In the genomic region with DNA sequence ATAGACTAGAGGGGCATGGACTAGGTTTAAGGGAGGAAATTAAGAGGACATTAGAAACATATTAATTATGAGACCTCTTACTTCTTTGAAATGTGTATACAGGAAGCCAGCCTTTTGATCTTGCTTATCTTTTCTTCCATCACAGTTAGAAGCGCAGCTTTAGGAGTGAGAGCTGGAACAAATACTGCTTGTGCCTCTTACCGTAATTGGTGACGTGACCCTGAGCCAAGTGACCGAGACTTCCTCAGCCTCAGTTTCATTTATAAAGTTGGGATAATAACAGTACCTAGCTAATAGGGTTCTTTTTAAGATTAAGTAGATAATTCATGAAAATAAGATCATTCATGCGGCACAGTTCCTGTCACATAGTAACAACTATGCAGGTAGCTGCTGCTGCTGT, we compare ENCODE assay signal across 32 cellular contexts. TPM values are rescaled to one million over a fixed set of nuclear protein-coding genes. Genes with fewer than 3 reads are reported as not detected.
"Had no signal": no experiment of that assay in that cellular context is flagged by ENCODE, and none has a peak within 500 bp of the region (broad histone marks: within the 10 kb centered on the region; RNA-seq: fewer than 3 reads in every experiment).

No MANE protein-coding gene starts in this region.

- ATAC-seq: activated CD4-positive, CD25-positive, alpha-beta regulatory T cell treated with anti-CD3 and anti-CD28 coated beads, Interleukin-2, amount 50 U/mL, for 24 hours; activated CD8-positive, alpha-beta T cell treated with anti-CD3 and anti-CD28 coated beads for 36 hours; activated T-cell treated with anti-CD3 and anti-CD28 coated beads, Interleukin-2, amount 50 U/mL, for 4 hours; activated T-helper 17 cell treated with anti-CD3 and anti-CD28 coated beads, Interleukin-2, amount 50 U/mL, for 72 hours; foreskin keratinocyte; gastrocnemius medialis; T-helper 17 cell had no signal

- H3K36me3 ChIP-seq: brain microvascular endothelial cell, esophagus muscularis mucosa, gastrocnemius medialis, WERI-Rb-1 had no signal

- H3K4me1 ChIP-seq: esophagus muscularis mucosa, foreskin keratinocyte had no signal

- H3K36me3 Mint-ChIP-seq: activated naive CD8-positive, alpha-beta T cell had no signal

- H3K27ac ChIP-seq: brain microvascular endothelial cell, coronary artery, dorsolateral prefrontal cortex, esophagus muscularis mucosa, foreskin keratinocyte, gastrocnemius medialis, WERI-Rb-1 had no signal

- H3K27me3 ChIP-seq: brain microvascular endothelial cell, foreskin keratinocyte, gastrocnemius medialis had no signal

- H3K4me3 Mint-ChIP-seq: activated B cell treated with CpG ODN at 0.5 μM for 24 hours; activated CD8-positive, alpha-beta T cell treated with anti-CD3 and anti-CD28 coated beads for 36 hours; activated naive CD8-positive, alpha-beta T cell; activated T-cell treated with anti-CD3 and anti-CD28 coated beads, Interleukin-2, amount 50 U/mL, for 4 hours; activated T-helper 17 cell treated with anti-CD3 and anti-CD28 coated beads, Interleukin-2, amount 50 U/mL, for 72 hours; central memory CD8-positive, alpha-beta T cell; dendritic cell treated with granulocyte-macrophage colony-stimulating factor and Interleukin-4, amounts not matched to agents 40 ng/mL and 50 ng/mL, for 4 days; endodermal cell; T-helper 2 cell treated with Interferon-gamma antibody and Interleukin-4, amounts not matched to agents 5 μg/mL and 100 μg/mL, for 36 hours had no signal

- H3K9me3 Mint-ChIP-seq: activated B cell treated with CpG ODN at 0.5 μM for 24 hours; activated CD8-positive, alpha-beta T cell treated with anti-CD3 and anti-CD28 coated beads for 36 hours; activated T-cell treated with anti-CD3 and anti-CD28 coated beads, Interleukin-2, amount 50 U/mL, for 4 hours; central memory CD8-positive, alpha-beta T cell; dendritic cell treated with granulocyte-macrophage colony-stimulating factor and Interleukin-4, amounts not matched to agents 40 ng/mL and 50 ng/mL, for 4 days; endodermal cell; T-helper 2 cell treated with Interferon-gamma antibody and Interleukin-4, amounts not matched to agents 5 μg/mL and 100 μg/mL, for 36 hours had no signal

- H3K27ac Mint-ChIP-seq: activated B cell treated with CpG ODN at 0.5 μM for 24 hours; activated CD8-positive, alpha-beta T cell treated with anti-CD3 and anti-CD28 coated beads for 36 hours; activated naive CD8-positive, alpha-beta T cell; activated T-helper 17 cell treated with anti-CD3 and anti-CD28 coated beads, Interleukin-2, amount 50 U/mL, for 72 hours; dendritic cell treated with granulocyte-macrophage colony-stimulating factor and Interleukin-4, amounts not matched to agents 40 ng/mL and 50 ng/mL, for 4 days; endodermal cell; T-helper 17 cell; T-helper 2 cell treated with Interferon-gamma antibody and Interleukin-4, amounts not matched to agents 5 μg/mL and 100 μg/mL, for 36 hours had no signal

- H3K4me1 Mint-ChIP-seq: activated B cell treated with CpG ODN at 0.5 μM for 24 hours; central memory CD8-positive, alpha-beta T cell; endodermal cell had no signal

- H3K9me3 ChIP-seq: esophagus muscularis mucosa, gastrocnemius medialis had no signal

- DNase-seq: activated B cell treated with CpG ODN at 0.5 μM for 24 hours; activated CD4-positive, alpha-beta T cell treated with anti-CD3 and anti-CD28 coated beads for 48 hours; activated CD4-positive, alpha-beta T cell treated with anti-CD3 and anti-CD28 coated beads, Interleukin-2, amount 50 U/mL, for 1 hour; activated CD4-positive, alpha-beta T cell treated with anti-CD3 and anti-CD28 coated beads, Interleukin-2, amount 50 U/mL, for 48 hours; activated CD8-positive, alpha-beta memory T cell treated with anti-CD3 and anti-CD28 coated beads for 24 hours; activated CD8-positive, alpha-beta T cell treated with anti-CD3 and anti-CD28 coated beads for 36 hours; activated effector memory CD4-positive, alpha-beta T cell treated with Interleukin-2 at 50 U/mL for 16 hours; activated gamma-delta T cell treated with Interleukin-2 at 50 U/mL for 16 hours; activated naive CD4-positive, alpha-beta T cell treated with anti-CD3 and anti-CD28 coated beads, Interleukin-2, amount 50 U/mL, for 16 hours; activated naive CD4-positive, alpha-beta T cell treated with Interleukin-2 at 50 U/mL for 16 hours; activated T-cell treated with anti-CD3 and anti-CD28 coated beads, Interleukin-2, amount 50 U/mL, for 4 hours; amniotic stem cell; anterior cingulate cortex; brain microvascular endothelial cell; dorsolateral prefrontal cortex; effector memory CD4-positive, alpha-beta T cell; endodermal cell; foreskin keratinocyte; gastrocnemius medialis; T-helper 1 cell; T-helper 17 cell; T1000; WERI-Rb-1 had no signal

- H3K27me3 Mint-ChIP-seq: activated B cell treated with CpG ODN at 0.5 μM for 24 hours; activated CD8-positive, alpha-beta T cell treated with anti-CD3 and anti-CD28 coated beads for 36 hours; central memory CD8-positive, alpha-beta T cell; dendritic cell treated with granulocyte-macrophage colony-stimulating factor and Interleukin-4, amounts not matched to agents 40 ng/mL and 50 ng/mL, for 4 days; T-helper 17 cell had no signal

- H3K4me3 ChIP-seq: coronary artery, dorsolateral prefrontal cortex, gastrocnemius medialis had no signal

RNA-seq across cellular contexts. Expression of gene FREM2, which starts 18.5 kb away (rescaled TPM):
- total RNA-seq: activated B cell treated with CpG ODN at 0.5 μM for 24 hours; activated CD8-positive, alpha-beta T cell treated with anti-CD3 and anti-CD28 coated beads for 36 hours; activated T-helper 17 cell treated with anti-CD3 and anti-CD28 coated beads, Interleukin-2, amount 50 U/mL, for 72 hours; bronchial epithelial cell; T-helper 17 cell had no signal
